In genomic region chr5:1363581-1363980, GRCh38 we compare ENCODE assay signal across 15 cellular contexts. TPM values are rescaled to one million over a fixed set of nuclear protein-coding genes. Genes with fewer than 3 reads are reported as not detected.
DNase-seq lines count a peak whose midpoint lies in the region; ATAC-seq, FAIRE-seq and TF ChIP-seq lines count a peak whose summit lies in the region.
"Had no signal": no experiment of that assay in that cellular context is flagged by ENCODE, and none has a peak within 500 bp of the region (broad histone marks: within the 10 kb centered on the region; RNA-seq: fewer than 3 reads in every experiment).

No MANE protein-coding gene starts in this region.

- H3K14ac ChIP-seq in H9 (ENCODE audit: insufficient read depth, low read length): peak overlapping the region; percentile 40; the same call in 1 of the 2 replicates

- no peak overlapping the region for H2BK12ac ChIP-seq in H9 (ENCODE audit: insufficient read length, low read depth, low read length)

- TF ChIP-seq POLR2A in K562 (conservative IDR thresholded peaks at IDR 0.05) (no peak), vagina (IDR thresholded peaks at IDR 0.05) (no peak)

- no CpG with 5 or more reads among the region's 16 CpGs for WGBS in H9 (ENCODE audit: extremely low coverage, insufficient read length, low lambda C conversion rate)
- WGBS in K562 (ENCODE audit: insufficient coverage, low coverage, missing lambda C conversion rate): 2% methylated on average over 16 of the region's 16 CpGs

- H3K23me2 ChIP-seq in H9 (ENCODE audit: insufficient read length, low read depth, low read length, poor library complexity, severe bottlenecking): no peaks in the 10 kb centered on the region

- H3K36me3 ChIP-seq in BLaER1 treated with 17β-estradiol and CSF1 and Interleukin-3, amounts not matched to agents 10 nM and 100 nM: no peaks in the 10 kb centered on the region
- H3K36me3 ChIP-seq in K562 (ENCODE audit: control insufficient read depth, insufficient read depth, low read length): no peaks in the 10 kb centered on the region
- H3K36me3 ChIP-seq in vagina: no peaks in the 10 kb centered on the region
- H3K36me3 ChIP-seq: HAP-1 had no signal

- H2AK5ac ChIP-seq in H9 (ENCODE audit: insufficient read length, low read length): no peak overlapping the region

- no peak overlapping the region for H3K56ac ChIP-seq in H9 (ENCODE audit: insufficient read length, low read depth, low read length)

- no TSS peak for BruUV-seq in K562 (replicated peaks; lab: Mats Ljungman, UMichigan)

- H3K27me3 ChIP-seq in BLaER1 treated with 17β-estradiol and CSF1 and Interleukin-3, amounts not matched to agents 10 nM and 100 nM: peaks cover 12 to 41% (median 24%) of the 10 kb centered on the region in 11 experiments; a peak in 20 of 22 replicates
- H3K27me3 ChIP-seq in H9 (ENCODE audit: insufficient read depth, low read length) (no peaks in the 10 kb centered on the region), K562 (ENCODE audit: control insufficient read depth in 2 of 2, insufficient read depth in 2 of 2, low read length in 2 of 2) (peaks cover 64 to 76% of the 10 kb centered on the region in 2 experiments), vagina (no peaks in the 10 kb centered on the region)

- no peaks in the 10 kb centered on the region for H3K9me3 ChIP-seq in BLaER1 treated with 17β-estradiol and CSF1 and Interleukin-3, amounts not matched to agents 10 nM and 100 nM (replicated peaks in 1 of 11)
- H3K9me3 ChIP-seq in H9 (ENCODE audit: control insufficient read depth, low read depth, low read length) (no peaks in the 10 kb centered on the region), K562 (replicated peaks; ENCODE audit: control insufficient read depth, insufficient read depth, low read depth, low read length) (no peaks in the 10 kb centered on the region), vagina (no peaks in the 10 kb centered on the region)
- H3K9me3 ChIP-seq: HAP-1 had no signal

- no peak for FAIRE-seq in K562 (lab: Jason Lieb, UNC)
- FAIRE-seq: A204.1, GM18507, HepG2, HTR-8/SVneo had no signal

- H2BK15ac ChIP-seq in H9 (ENCODE audit: low read depth, low read length): no peak overlapping the region

- peaks cover 37% of the 10 kb centered on the region for H3K27me3 Mint-ChIP-seq in H9 (ENCODE audit: low read depth)
- H3K27me3 Mint-ChIP-seq in stimulated activated memory B cell treated with anti-CD40 and anti-IgM and Interleukin-4, amounts not matched to agents 10 μg/mL and 1 μg/mL and 100 μg/mL, for 72 hours: peaks cover 17% of the 10 kb centered on the region

- TF ChIP-seq RAD21 in K562 (CRISPR knock-in tag; conservative IDR thresholded peaks at IDR 0.05 in 1 of 2, IDR thresholded peaks at IDR 0.05 in 1 of 2): no peak

- no peak overlapping the region for H3K27ac ChIP-seq in BLaER1 treated with 17β-estradiol and CSF1 and Interleukin-3, amounts not matched to agents 10 nM and 100 nM
- H3K27ac ChIP-seq in H9 (ENCODE audit: insufficient read length, low read depth, low read length) (no peak overlapping the region), K562 (ENCODE audit: extremely low read depth, low read depth, low read length) (no peak overlapping the region), vagina (no peak overlapping the region)

- CTCF ChIA-PET in K562 (lab: Yijun Ruan, JAX; ENCODE audit: low intra/inter-chr PET ratio): no interaction called here

- in situ Hi-C loops in K562 (cut with MboI): no loop called here

- no peak overlapping the region for H3T11ph ChIP-seq in H9 (ENCODE audit: low read length)

- no peak overlapping the region for H3K9ac ChIP-seq in BLaER1 treated with 17β-estradiol and CSF1 and Interleukin-3, amounts not matched to agents 10 nM and 100 nM
- no peak overlapping the region for H3K9ac ChIP-seq in H9 (ENCODE audit: extremely low read depth, insufficient read length, low read length)
- H3K9ac ChIP-seq in K562 (ENCODE audit: insufficient read depth in 1 of 2, low read depth in 2 of 2, low read length in 2 of 2): no peak overlapping the region

- no peak overlapping the region for H2BK20ac ChIP-seq in H9 (ENCODE audit: low read depth, low read length, poor library complexity, severe bottlenecking)

- H3K4ac ChIP-seq in H9 (ENCODE audit: low read depth, low read length): no peak overlapping the region

- H3K36me3 Mint-ChIP-seq in H9 (ENCODE audit: insufficient read depth in 1 of 3, low read depth in 3 of 3): no peaks in the 10 kb centered on the region
- H3K36me3 Mint-ChIP-seq in stimulated activated memory B cell treated with anti-CD40 and anti-IgM and Interleukin-4, amounts not matched to agents 10 μg/mL and 1 μg/mL and 100 μg/mL, for 72 hours: no peaks in the 10 kb centered on the region
- H3K36me3 Mint-ChIP-seq: CD4-positive, CD25-positive, alpha-beta regulatory T cell had no signal

- no peak for TF ChIP-seq EP300 in K562 (IDR thresholded peaks at IDR 0.05; ENCODE audit: low read length)

- H3K79me2 ChIP-seq in H9 (ENCODE audit: insufficient read depth, low read length): no peaks in the 10 kb centered on the region
- no peaks in the 10 kb centered on the region for H3K79me2 ChIP-seq in K562 (ENCODE audit: control insufficient read depth, insufficient read depth, low read length)

- peak overlapping the region in 8 of 11 experiments; percentile 9 to 75 (median 66); a peak in 13 of 22 replicates for H3K4me2 ChIP-seq in BLaER1 treated with 17β-estradiol and CSF1 and Interleukin-3, amounts not matched to agents 10 nM and 100 nM
- H3K4me2 ChIP-seq in H9 (ENCODE audit: insufficient read depth, insufficient read length, low read length) (no peak overlapping the region), K562 (ENCODE audit: insufficient read depth, low read length) (no peak overlapping the region)
- H3K4me2 ChIP-seq: GM23338 had no signal

- no peak overlapping the region for H2AFZ ChIP-seq in H9 (ENCODE audit: low read length)
- no peak overlapping the region for H2AFZ ChIP-seq in K562 (ENCODE audit: low read depth, low read length)

- peaks cover 0 to 2% (median 0%) of the 10 kb centered on the region in 11 experiments; a peak in 3 of 22 replicates for H4K20me1 ChIP-seq in BLaER1 treated with 17β-estradiol and CSF1 and Interleukin-3, amounts not matched to agents 10 nM and 100 nM
- no peaks in the 10 kb centered on the region for H4K20me1 ChIP-seq in H9 (ENCODE audit: control insufficient read depth, insufficient read depth, insufficient read length)
- H4K20me1 ChIP-seq in K562 (replicated peaks; ENCODE audit: control insufficient read depth, insufficient read depth, low read length): peaks cover 4% of the 10 kb centered on the region; the same call in 1 of the 2 replicates

- no peak for ATAC-seq in K562
- no peak for ATAC-seq in stimulated activated memory B cell treated with anti-CD40 and anti-IgM and Interleukin-4, amounts not matched to agents 10 μg/mL and 1 μg/mL and 100 μg/mL, for 72 hours

- no peak overlapping the region for H2BK5ac ChIP-seq in H9 (ENCODE audit: insufficient read length, low read length)

- no peak overlapping the region for H3K4me3 Mint-ChIP-seq in H9
- no peak overlapping the region for H3K4me3 Mint-ChIP-seq in stimulated activated memory B cell treated with anti-CD40 and anti-IgM and Interleukin-4, amounts not matched to agents 10 μg/mL and 1 μg/mL and 100 μg/mL, for 72 hours
- H3K4me3 Mint-ChIP-seq: CD4-positive, CD25-positive, alpha-beta regulatory T cell; GM23338; HFFc6 had no signal

- DNase-seq in H9 (no peak), K562 (ENCODE audit: extremely low read depth in 1 of 4, low spot score in 3 of 4) (no peak), NCI-H1048 (lab: John Stamatoyannopoulos, UW) (no peak), SKM-1 treated with dmso at 0.1 percent for 144 hours (lab: John Stamatoyannopoulos, UW; ENCODE audit: unreplicated experiment) (no peak), vagina (ENCODE audit: extremely low spot score in 2 of 2) (no peak)
- DNase-seq: CD4-positive, CD25-positive, alpha-beta regulatory T cell; HFFc6 had no signal

- H3K4me1 Mint-ChIP-seq in H9: peaks cover 7 to 10% of the 10 kb centered on the region in 2 experiments
- H3K4me1 Mint-ChIP-seq in stimulated activated memory B cell treated with anti-CD40 and anti-IgM and Interleukin-4, amounts not matched to agents 10 μg/mL and 1 μg/mL and 100 μg/mL, for 72 hours: peaks cover 48% of the 10 kb centered on the region
- H3K4me1 Mint-ChIP-seq: CD4-positive, CD25-positive, alpha-beta regulatory T cell had no signal

- no peak overlapping the region for H4K8ac ChIP-seq in H9 (replicated peaks; ENCODE audit: insufficient read length, low read depth, low read length)

- H3K4me3 ChIP-seq in BLaER1 treated with 17β-estradiol and CSF1 and Interleukin-3, amounts not matched to agents 10 nM and 100 nM: no peak overlapping the region
- H3K4me3 ChIP-seq in K562: no peak overlapping the region
- no peak overlapping the region for H3K4me3 ChIP-seq in vagina
- H3K4me3 ChIP-seq: GM23338, HAP-1 had no signal

- no peak overlapping the region for H4K5ac ChIP-seq in H9 (ENCODE audit: insufficient read length, low read depth, low read length)

- peaks cover 0 to 52% (median 41%) of the 10 kb centered on the region in 10 experiments; a peak in 14 of 20 replicates for H3K4me1 ChIP-seq in BLaER1 treated with 17β-estradiol and CSF1 and Interleukin-3, amounts not matched to agents 10 nM and 100 nM
- no peaks in the 10 kb centered on the region for H3K4me1 ChIP-seq in H9 (ENCODE audit: insufficient read depth, low read length)
- peaks cover 0 to 4% of the 10 kb centered on the region in 2 experiments; a peak in 2 of 5 replicates for H3K4me1 ChIP-seq in K562 (replicated peaks in 1 of 2; ENCODE audit: control insufficient read depth in 2 of 2, insufficient read depth in 2 of 2, low read length in 2 of 2)
- H3K4me1 ChIP-seq in vagina: no peaks in the 10 kb centered on the region
- H3K4me1 ChIP-seq: HAP-1 had no signal

- H3K18ac ChIP-seq in H9 (ENCODE audit: insufficient read length, low read depth, low read length): peak overlapping the region; percentile 44

- no peaks in the 10 kb centered on the region for H3K9me3 Mint-ChIP-seq in H9
- no peaks in the 10 kb centered on the region for H3K9me3 Mint-ChIP-seq in stimulated activated memory B cell treated with anti-CD40 and anti-IgM and Interleukin-4, amounts not matched to agents 10 μg/mL and 1 μg/mL and 100 μg/mL, for 72 hours
- H3K9me3 Mint-ChIP-seq: CD4-positive, CD25-positive, alpha-beta regulatory T cell; GM23338; HFFc6 had no signal

- TF ChIP-seq CTCF in H9 (conservative IDR thresholded peaks at IDR 0.05) (no peak), K562 (IDR thresholded peaks at IDR 0.05 in 2 of 3, conservative IDR thresholded peaks at IDR 0.05 in 1 of 3; ENCODE audit: insufficient read depth in 2 of 3, low read depth in 1 of 3, low read length in 3 of 3) (no peak), vagina (IDR thresholded peaks at IDR 0.05) (no peak)

- no peak overlapping the region for H3K23ac ChIP-seq in H9 (ENCODE audit: insufficient read length, low read depth, low read length)

- peak overlapping the region; percentile 21 for H4K91ac ChIP-seq in H9 (ENCODE audit: insufficient read length, low read depth, low read length)

- POLR2A ChIA-PET in K562 (lab: Yijun Ruan, JAX): interaction anchor here (0.6 to 1.4 kb wide), 3 partner anchors 10 to 514 kb away, joined by 3 to 4 read pairs (median 3); no protein-coding TSS in a partner anchor

- no peak overlapping the region for H2BK120ac ChIP-seq in H9 (ENCODE audit: low read depth, low read length, poor library complexity, severe bottlenecking)

- H3K27ac Mint-ChIP-seq in H9: no peak overlapping the region
- peak overlapping the region; percentile 81 for H3K27ac Mint-ChIP-seq in stimulated activated memory B cell treated with anti-CD40 and anti-IgM and Interleukin-4, amounts not matched to agents 10 μg/mL and 1 μg/mL and 100 μg/mL, for 72 hours
- H3K27ac Mint-ChIP-seq: GM23338, HFFc6 had no signal

- H3K79me1 ChIP-seq in H9 (ENCODE audit: insufficient read depth, low read depth, low read length, poor library complexity, severe bottlenecking): no peaks in the 10 kb centered on the region

- no peaks in the 10 kb centered on the region for H3K9me1 ChIP-seq in K562 (ENCODE audit: control insufficient read depth, insufficient read depth, low read length)

- intact Hi-C loops in K562 (cut with micrococcal nuclease) (no loop called here), vagina (cut with DNase I) (no loop called here)

RNA-seq across cellular contexts. Expression of gene CLPTM1L, which starts 18.7 kb away (rescaled TPM):
- total RNA-seq in H9 (2021) (104 and 108 TPM in 2 replicates), K562 (2014; rRNA removed) (217 and 249 TPM in 2 replicates), K562 (2014; rRNA removed; fragmentation: Illumina TruSeq; extraction: Trizol) (132 and 136 TPM in 2 replicates), K562 (2015; rRNA removed; fragmentation: Illumina TruSeq; extraction: Trizol) (177 and 179 TPM in 2 replicates), K562 (2021) (145 and 152 TPM in 2 replicates), vagina (40.0 TPM)
- total RNA-seq in K562 (2011; cell fraction: chromatin; rRNA removed; ENCODE audit: low replicate concordance): 215 and 519 TPM in 2 replicates
- total RNA-seq in K562 (2011; cell fraction: nucleolus; rRNA removed): 574 and 584 TPM in 2 replicates
- total RNA-seq in K562 (2011; cell fraction: nucleoplasm; rRNA removed): 409 and 456 TPM in 2 replicates
- polyA plus RNA-seq in K562 (2011; rRNA removed) (130 and 184 TPM in 2 replicates), K562 (2014; fragmentation: Illumina TruSeq; extraction: Trizol) (198 and 213 TPM in 2 replicates), K562 (2014; fragmentation: Nextera tagmentation; extraction: Ambion mirVana) (10 to 100 TPM in 1 of 2 experiments, 1 to 10 TPM in 1; 3.5 to 14.1 TPM), K562 (2014; rRNA removed) (180 and 181 TPM in 2 replicates)
- polyA plus RNA-seq in K562 (2011; cell fraction: cytosol; rRNA removed): 150 and 221 TPM in 2 replicates
- 196 and 245 TPM in 2 replicates for polyA plus RNA-seq in K562 (2011; cell fraction: nucleus; rRNA removed)
- polyA plus RNA-seq in K562 (2012): 110 and 155 TPM in 2 replicates
- 112 and 228 TPM in 2 replicates for polyA minus RNA-seq in K562 (2011; rRNA and poly(A)+ RNA removed)
- polyA minus RNA-seq in K562 (2011; cell fraction: cytosol; rRNA and poly(A)+ RNA removed): 74.7 and 93.6 TPM in 2 replicates
- polyA minus RNA-seq in K562 (2011; cell fraction: nucleus; rRNA and poly(A)+ RNA removed): 73.0 and 82.1 TPM in 2 replicates

Comparison
In these comparisons a context has a peak if more than half of its experiments do, and no peak if none do; other contexts are left out.
1. H3K4me2 ChIP-seq: peak in BLaER1 treated with 17β-estradiol and CSF1 and Interleukin-3, amounts not matched to agents 10 nM and 100 nM (8 of 11); none in H9 (single experiment) and K562 (single experiment).